ENCODE assay signal across 17 cellular contexts in genomic region chr1:210700083-210700482, GRCh38.
DNase-seq lines count a peak whose midpoint lies in the region; ATAC-seq and TF ChIP-seq lines count a peak whose summit lies in the region.
"Had no signal": no experiment of that assay in that cellular context is flagged by ENCODE, and none has a peak within 500 bp of the region (broad histone marks: within the 10 kb centered on the region; RNA-seq: fewer than 3 reads in every experiment).

No MANE protein-coding gene starts in this region.

- H4K8ac ChIP-seq in mesenchymal stem cell (ENCODE audit: low read length): no peak overlapping the region

- H3K14ac ChIP-seq in mesenchymal stem cell (ENCODE audit: low read length in 2 of 2): no peak overlapping the region

- no peak overlapping the region for H2AK5ac ChIP-seq in mesenchymal stem cell (ENCODE audit: low read length, severe bottlenecking)

- ATAC-seq in HG02763 (IDR thresholded peaks at IDR 0.05; ENCODE audit: unreplicated experiment): no peak
- ATAC-seq: GM23338, HCT116 had no signal

- H3K18ac ChIP-seq in mesenchymal stem cell (ENCODE audit: low read depth in 1 of 2, low read length in 2 of 2): no peak overlapping the region

- H2BK120ac ChIP-seq in mesenchymal stem cell (ENCODE audit: low read depth, low read length): no peak overlapping the region

- no peak overlapping the region for H4K91ac ChIP-seq in mesenchymal stem cell (ENCODE audit: low read length)

- peaks cover 2% of the 10 kb centered on the region for H3K79me1 ChIP-seq in mesenchymal stem cell (replicated peaks; ENCODE audit: low read length, poor library complexity, severe bottlenecking)

- intact Hi-C loops in vagina (cut with DNase I): no loop called here

- no peak overlapping the region for H2AFZ ChIP-seq in mesenchymal stem cell (ENCODE audit: low read depth, low read length)
- H2AFZ ChIP-seq: GM23338 had no signal

- H2BK12ac ChIP-seq in mesenchymal stem cell (ENCODE audit: low read length in 2 of 2): peak overlapping the region in 1 of 2 experiments; percentile 56

- no peak for TF ChIP-seq CTCF in C4-2B (conservative IDR thresholded peaks at IDR 0.05)
- TF ChIP-seq CTCF in VCaP (conservative IDR thresholded peaks at IDR 0.05): no peak
- no peak for TF ChIP-seq CTCF in vagina (IDR thresholded peaks at IDR 0.05)

- H3K9me3 ChIP-seq in mesenchymal stem cell (ENCODE audit: control insufficient read depth, low read length) (no peaks in the 10 kb centered on the region), vagina (no peaks in the 10 kb centered on the region)
- H3K9me3 ChIP-seq: BLaER1 had no signal

- H3K4me3 ChIP-seq in mesenchymal stem cell (ENCODE audit: insufficient read depth in 1 of 2, low read depth in 1 of 2, low read length in 2 of 2): no peak overlapping the region
- no peak overlapping the region for H3K4me3 ChIP-seq in vagina
- H3K4me3 ChIP-seq: BLaER1, GM23338 had no signal

- 95% methylated on average over 1 of the region's 1 CpG for WGBS in mesenchymal stem cell

- H3K27me3 ChIP-seq in mesenchymal stem cell (ENCODE audit: control insufficient read depth in 1 of 2, insufficient read depth in 1 of 2, low read length in 2 of 2) (no peaks in the 10 kb centered on the region), vagina (no peaks in the 10 kb centered on the region)
- H3K27me3 ChIP-seq: BLaER1 had no signal

- peak overlapping the region; percentile 30; the same call in 1 of the 2 replicates for H3K27ac ChIP-seq in C4-2B
- H3K27ac ChIP-seq in VCaP: peak overlapping the region; percentile 63
- H3K27ac ChIP-seq in mesenchymal stem cell (ENCODE audit: low read length, poor library complexity, severe bottlenecking): no peak overlapping the region
- no peak overlapping the region for H3K27ac ChIP-seq in vagina
- H3K27ac ChIP-seq: 22Rv1, BLaER1 had no signal

- DNase-seq in DMS79 treated with DMSO at 0.1 percent for 48 hours (lab: John Stamatoyannopoulos, UW) (peak; percentile 26), DMS79 (lab: John Stamatoyannopoulos, UW) (no peak), mesenchymal stem cell (no peak), vagina (ENCODE audit: extremely low spot score in 2 of 2) (no peak)
- no peak for DNase-seq in activated effector memory CD4-positive, alpha-beta T cell treated with Interleukin-2 at 50 U/mL for 16 hours
- DNase-seq: CD4-positive, alpha-beta T cell; CD8-positive, alpha-beta memory T cell; DMS 273 treated with DMSO at 0.1 percent for 48 hours; DND-41; H9 had no signal

- H3K4me2 ChIP-seq in mesenchymal stem cell (ENCODE audit: low read length, poor library complexity, severe bottlenecking): no peak overlapping the region
- H3K4me2 ChIP-seq: BLaER1, GM23338 had no signal

- no peaks in the 10 kb centered on the region for H3K4me1 ChIP-seq in mesenchymal stem cell (ENCODE audit: control insufficient read depth, insufficient read depth, low read depth, low read length)
- H3K4me1 ChIP-seq in vagina: peaks cover 8% of the 10 kb centered on the region

- H2BK15ac ChIP-seq in mesenchymal stem cell (ENCODE audit: low read depth, poor library complexity, severe bottlenecking): peak overlapping the region; percentile 13

- H3K36me3 ChIP-seq in mesenchymal stem cell (ENCODE audit: control insufficient read depth in 1 of 2, insufficient read depth in 2 of 2, low read depth in 1 of 2, low read length in 2 of 2) (no peaks in the 10 kb centered on the region), vagina (no peaks in the 10 kb centered on the region)
- H3K36me3 ChIP-seq: BLaER1 had no signal

- no peak overlapping the region for H3K23ac ChIP-seq in mesenchymal stem cell (ENCODE audit: low read length in 2 of 2)

- no peak overlapping the region for H3K4ac ChIP-seq in mesenchymal stem cell (ENCODE audit: low read depth in 1 of 2, low read length in 2 of 2)

- TF ChIP-seq POLR2A in vagina (IDR thresholded peaks at IDR 0.05): no peak

- H2BK5ac ChIP-seq in mesenchymal stem cell (ENCODE audit: low read depth, low read length, poor library complexity, severe bottlenecking): no peak overlapping the region

- H3K9ac ChIP-seq in mesenchymal stem cell (ENCODE audit: low read length): no peak overlapping the region
- H3K9ac ChIP-seq: BLaER1 had no signal

Comparison
In these comparisons a context has a peak if more than half of its experiments do, and no peak if none do; other contexts are left out.
1. H3K27ac ChIP-seq: peak in C4-2B (single experiment) and VCaP (single experiment); none in mesenchymal stem cell (single experiment) and vagina (single experiment).